1 cellular context compared by ENCODE assay signal in genomic region chr22:43126506-43127165, GRCh38.
TF ChIP-seq lines count a peak whose summit lies in the region.

No MANE protein-coding gene starts in this region.

TF ChIP-seq in K562, 482 proteins besides CTCF, POLR2A, EP300 and RAD21:
- TF ChIP-seq DEAF1 (CRISPR knock-in tag; IDR thresholded peaks at IDR 0.05) (no peak), SMAD2 (IDR thresholded peaks at IDR 0.05; ENCODE audit: low read depth, low read length) (no peak), ADNP (tag; IDR thresholded peaks at IDR 0.05) (no peak), HDAC6 (IDR thresholded peaks at IDR 0.05; ENCODE audit: low read depth, low read length) (no peak), MXI1 (IDR thresholded peaks at IDR 0.05; ENCODE audit: low read depth, low read length) (no peak), MTA2 (IDR thresholded peaks at IDR 0.05; ENCODE audit: low read depth) (no peak), HCFC1 (IDR thresholded peaks at IDR 0.05; ENCODE audit: low read depth, low read length) (no peak), ZBTB12 (CRISPR knock-in tag; IDR thresholded peaks at IDR 0.05) (no peak), DMBX1 (CRISPR knock-in tag; IDR thresholded peaks at IDR 0.05; ENCODE audit: borderline replicate concordance) (no peak), CREBBP (IDR thresholded peaks at IDR 0.05; ENCODE audit: low read depth, low read length) (no peak)
TF ChIP-seq in K562: peak in this region for 0.
